8 cellular contexts compared by ENCODE assay signal in genomic region chr4:183798249-183798920, GRCh38.
A peak's percentile ranks its signal among the peaks of the same experiment; 100 is the strongest.
DNase-seq lines count a peak whose midpoint lies in the region; ATAC-seq, FAIRE-seq and TF ChIP-seq lines count a peak whose summit lies in the region.
"Had no signal": no experiment of that assay in that cellular context is flagged by ENCODE, and none has a peak within 500 bp of the region (broad histone marks: within the 10 kb centered on the region; RNA-seq: fewer than 3 reads in every experiment).

No MANE protein-coding gene starts in this region.

- H3K79me2 ChIP-seq in keratinocyte (ENCODE audit: control insufficient read depth, insufficient read depth, low read length) = no peaks in the 10 kb centered on the region

- H3K36me3 ChIP-seq in HUES64 (ENCODE audit: insufficient read depth, low read length) = no peaks in the 10 kb centered on the region
- no peaks in the 10 kb centered on the region for H3K36me3 ChIP-seq in keratinocyte (ENCODE audit: control insufficient read depth in 2 of 2, extremely low read depth in 1 of 2, insufficient read depth in 2 of 2, low read length in 2 of 2)
- no peaks in the 10 kb centered on the region for H3K36me3 ChIP-seq in spleen

- peaks cover 65% of the 10 kb centered on the region for H3K27me3 Mint-ChIP-seq in activated T-helper 2 cell treated with anti-CD3 and anti-CD28 coated beads, Interferon-gamma antibody, Interleukin-2, Interleukin-4, amounts not matched to agents 10 μg/mL and 5 μg/mL and 100 μg/mL, durations not matched to agents 14 hours and 24 hours and 36 hours (ENCODE audit: low read depth)

- under 1% methylated on average over 61 of the region's 62 CpGs for WGBS in HUES64
- WGBS in spleen, 5 donors = 1 to 2% (median 2%) methylated on average over 30 to 62 of the region's 62 CpGs

- peak overlapping the region; percentile 26; the same call in 1 of the 2 replicates for H3K9ac ChIP-seq in HUES64 (ENCODE audit: low read depth, low read length)
- H3K9ac ChIP-seq in keratinocyte (ENCODE audit: control insufficient read depth, extremely low read depth, insufficient read depth, low read length) = peak overlapping the region; percentile 15

- peaks cover 10% of the 10 kb centered on the region for H3K4me1 Mint-ChIP-seq in activated T-helper 2 cell treated with anti-CD3 and anti-CD28 coated beads, Interferon-gamma antibody, Interleukin-2, Interleukin-4, amounts not matched to agents 10 μg/mL and 5 μg/mL and 100 μg/mL, durations not matched to agents 14 hours and 24 hours and 36 hours (ENCODE audit: low read depth)

- H3K4me3 ChIP-seq in HUES64 (ENCODE audit: low read length) (peak overlapping the region; percentile 68), keratinocyte (ENCODE audit: control insufficient read depth in 2 of 3, extremely low read depth in 1 of 3, insufficient read depth in 2 of 3, low read depth in 1 of 3, low read length in 3 of 3) (peak overlapping the region; percentile 52 to 78 (median 78)), spleen (peak overlapping the region; percentile 25 to 83 (median 58))

- DNase-seq in activated T-helper 2 cell treated with anti-CD3 and anti-CD28 coated beads, Interferon-gamma antibody, Interleukin-2, Interleukin-4, amounts not matched to agents 10 μg/mL and 5 μg/mL and 100 μg/mL, durations not matched to agents 14 hours and 24 hours and 36 hours (ENCODE audit: low spot score) = no peak
- DNase-seq in keratinocyte (ENCODE audit: low read depth, low spot score) = no peak
- DNase-seq in spleen = no peak
- DNase-seq in T1000 (lab: John Stamatoyannopoulos, UW) = no peak

- H3K4me1 ChIP-seq in HUES64 (ENCODE audit: insufficient read depth, low read length) (peaks cover 32% of the 10 kb centered on the region), keratinocyte (ENCODE audit: control insufficient read depth, extremely low read depth, insufficient read depth, low read length) (no peaks in the 10 kb centered on the region), spleen (peaks cover 0 to 44% (median 19%) of the 10 kb centered on the region in 6 donors)

- peak overlapping the region; percentile 51 for H3K4me3 Mint-ChIP-seq in activated T-helper 2 cell treated with anti-CD3 and anti-CD28 coated beads, Interferon-gamma antibody, Interleukin-2, Interleukin-4, amounts not matched to agents 10 μg/mL and 5 μg/mL and 100 μg/mL, durations not matched to agents 14 hours and 24 hours and 36 hours (ENCODE audit: low read depth)

- FAIRE-seq in keratinocyte (lab: Jason Lieb, UNC) = no peak

- intact Hi-C loops in activated T-helper 2 cell treated with anti-CD3 and anti-CD28 coated beads, Interferon-gamma antibody, Interleukin-2, Interleukin-4, amounts not matched to agents 10 μg/mL and 5 μg/mL and 100 μg/mL, durations not matched to agents 14 hours and 24 hours and 36 hours (cut with micrococcal nuclease) = no loop called here
- intact Hi-C loops in spleen (cut with DNase I; ENCODE audit: low total_unique reads) = no loop called here

- no peaks in the 10 kb centered on the region for H3K9me1 ChIP-seq in keratinocyte (ENCODE audit: control insufficient read depth, extremely low read depth, insufficient read depth, low read length)

- no peak for TF ChIP-seq CTCF in keratinocyte (optimal IDR thresholded peaks at IDR 0.05 in 1 of 3, IDR thresholded peaks at IDR 0.05 in 1 of 3, conservative IDR thresholded peaks at IDR 0.05 in 1 of 3; ENCODE audit: extremely low read depth in 1 of 3, insufficient read depth in 2 of 3, low read length in 3 of 3)
- no peak for TF ChIP-seq CTCF in spleen (IDR thresholded peaks at IDR 0.05 in 8 of 11, conservative IDR thresholded peaks at IDR 0.05 in 3 of 11)

- no peak overlapping the region for H3K27ac ChIP-seq in HUES64 (ENCODE audit: low read depth, low read length)
- no peak overlapping the region for H3K27ac ChIP-seq in keratinocyte (ENCODE audit: control insufficient read depth, insufficient read depth, low read length)
- peak overlapping the region in 7 of 8 donors; percentile 40 to 88 (median 84) for H3K27ac ChIP-seq in spleen

- H3K9me3 ChIP-seq in HUES64 (ENCODE audit: insufficient read depth, low read depth, low read length) (peaks cover 13% of the 10 kb centered on the region; the same call in 1 of the 2 replicates), keratinocyte (ENCODE audit: control insufficient read depth, low read depth, low read length) (peaks cover 4% of the 10 kb centered on the region), spleen (peaks cover 0 to 18% (median 15%) of the 10 kb centered on the region in 8 donors)

- H3K27ac Mint-ChIP-seq in activated T-helper 2 cell treated with anti-CD3 and anti-CD28 coated beads, Interferon-gamma antibody, Interleukin-2, Interleukin-4, amounts not matched to agents 10 μg/mL and 5 μg/mL and 100 μg/mL, durations not matched to agents 14 hours and 24 hours and 36 hours = no peak overlapping the region

- no peaks in the 10 kb centered on the region for H4K20me1 ChIP-seq in keratinocyte (ENCODE audit: control insufficient read depth, extremely low read depth, insufficient read depth, low read length)

- no peaks in the 10 kb centered on the region for H3K36me3 Mint-ChIP-seq in activated T-helper 2 cell treated with anti-CD3 and anti-CD28 coated beads, Interferon-gamma antibody, Interleukin-2, Interleukin-4, amounts not matched to agents 10 μg/mL and 5 μg/mL and 100 μg/mL, durations not matched to agents 14 hours and 24 hours and 36 hours (ENCODE audit: low read depth)

- TF ChIP-seq POLR2A in spleen (IDR thresholded peaks at IDR 0.05) = no peak

- H3K27me3 ChIP-seq in HUES64 (ENCODE audit: insufficient read depth, low read length) (peaks cover 68% of the 10 kb centered on the region), keratinocyte (ENCODE audit: control insufficient read depth, extremely low read depth, insufficient read depth, low read length) (peaks cover 10% of the 10 kb centered on the region), spleen (replicated peaks in 1 of 7) (peaks cover 0 to 77% (median 16%) of the 10 kb centered on the region in 7 donors)

- ATAC-seq in GM21526 (IDR thresholded peaks at IDR 0.05; ENCODE audit: low FRiP score, unreplicated experiment) = no peak
- no peak for ATAC-seq in HG03460 (IDR thresholded peaks at IDR 0.05; ENCODE audit: unreplicated experiment)
- ATAC-seq: activated CD4-positive, CD25-positive, alpha-beta regulatory T cell treated with anti-CD3 and anti-CD28 coated beads, Interleukin-2, amount 50 U/mL, for 24 hours had no signal

- peak overlapping the region; percentile 49 for H2AFZ ChIP-seq in keratinocyte (ENCODE audit: control insufficient read depth, low read length)

- dilution Hi-C loops in keratinocyte (cut with MboI; ENCODE audit: extremely low pct_ligation_motif_present, low sequenced_read_pairs) = no loop called here

- peaks cover 5% of the 10 kb centered on the region for H3K9me3 Mint-ChIP-seq in activated T-helper 2 cell treated with anti-CD3 and anti-CD28 coated beads, Interferon-gamma antibody, Interleukin-2, Interleukin-4, amounts not matched to agents 10 μg/mL and 5 μg/mL and 100 μg/mL, durations not matched to agents 14 hours and 24 hours and 36 hours

- peak overlapping the region; percentile 83 for H3K4me2 ChIP-seq in keratinocyte (ENCODE audit: control insufficient read depth, extremely low read depth, insufficient read depth, low read depth, low read length)

Comparison
In these comparisons a context has a peak if more than half of its experiments do, and no peak if none do; other contexts are left out.
1. H3K27ac ChIP-seq: peak in spleen (7 of 8); none in HUES64 (single experiment) and keratinocyte (single experiment).
2. Peak in every context shown above with its lines, with median percentiles within 50 percentile points of each other: H3K4me3 ChIP-seq.